In the genomic region with DNA sequence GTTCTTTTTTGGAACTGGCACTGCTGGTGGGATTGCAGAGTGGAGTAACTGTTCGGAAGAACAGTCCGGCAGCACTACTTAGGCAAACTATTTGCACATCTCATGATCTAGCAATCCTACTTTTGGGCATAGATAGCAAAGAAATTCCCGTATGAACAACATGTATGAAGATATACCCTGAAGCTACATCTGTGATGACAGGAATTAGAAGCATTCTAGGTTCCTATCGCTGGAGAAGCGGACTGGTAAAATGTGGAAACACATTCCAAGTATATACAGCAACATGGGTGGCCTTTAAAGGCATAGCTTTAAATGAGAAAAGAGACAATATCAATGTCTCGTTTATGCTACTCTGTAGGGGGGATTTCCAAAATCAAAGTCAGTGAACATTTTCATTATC, we compare ENCODE assay signal across 1 cellular context.
TF ChIP-seq lines count a peak whose summit lies in the region.

No MANE protein-coding gene starts in this region.

TF ChIP-seq in GM12878, 131 proteins besides CTCF, POLR2A, EP300 and RAD21:
- TF ChIP-seq, protein P1, sequence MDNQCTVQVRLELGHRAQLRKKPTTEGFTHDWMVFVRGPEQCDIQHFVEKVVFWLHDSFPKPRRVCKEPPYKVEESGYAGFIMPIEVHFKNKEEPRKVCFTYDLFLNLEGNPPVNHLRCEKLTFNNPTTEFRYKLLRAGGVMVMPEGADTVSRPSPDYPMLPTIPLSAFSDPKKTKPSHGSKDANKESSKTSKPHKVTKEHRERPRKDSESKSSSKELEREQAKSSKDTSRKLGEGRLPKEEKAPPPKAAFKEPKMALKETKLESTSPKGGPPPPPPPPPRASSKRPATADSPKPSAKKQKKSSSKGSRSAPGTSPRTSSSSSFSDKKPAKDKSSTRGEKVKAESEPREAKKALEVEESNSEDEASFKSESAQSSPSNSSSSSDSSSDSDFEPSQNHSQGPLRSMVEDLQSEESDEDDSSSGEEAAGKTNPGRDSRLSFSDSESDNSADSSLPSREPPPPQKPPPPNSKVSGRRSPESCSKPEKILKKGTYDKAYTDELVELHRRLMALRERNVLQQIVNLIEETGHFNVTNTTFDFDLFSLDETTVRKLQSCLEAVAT (IDR thresholded peaks at IDR 0.05) = 0 out of 2 replicates have a peak, but pooled peaks have one; percentile 26
- TF ChIP-seq, protein P2, sequence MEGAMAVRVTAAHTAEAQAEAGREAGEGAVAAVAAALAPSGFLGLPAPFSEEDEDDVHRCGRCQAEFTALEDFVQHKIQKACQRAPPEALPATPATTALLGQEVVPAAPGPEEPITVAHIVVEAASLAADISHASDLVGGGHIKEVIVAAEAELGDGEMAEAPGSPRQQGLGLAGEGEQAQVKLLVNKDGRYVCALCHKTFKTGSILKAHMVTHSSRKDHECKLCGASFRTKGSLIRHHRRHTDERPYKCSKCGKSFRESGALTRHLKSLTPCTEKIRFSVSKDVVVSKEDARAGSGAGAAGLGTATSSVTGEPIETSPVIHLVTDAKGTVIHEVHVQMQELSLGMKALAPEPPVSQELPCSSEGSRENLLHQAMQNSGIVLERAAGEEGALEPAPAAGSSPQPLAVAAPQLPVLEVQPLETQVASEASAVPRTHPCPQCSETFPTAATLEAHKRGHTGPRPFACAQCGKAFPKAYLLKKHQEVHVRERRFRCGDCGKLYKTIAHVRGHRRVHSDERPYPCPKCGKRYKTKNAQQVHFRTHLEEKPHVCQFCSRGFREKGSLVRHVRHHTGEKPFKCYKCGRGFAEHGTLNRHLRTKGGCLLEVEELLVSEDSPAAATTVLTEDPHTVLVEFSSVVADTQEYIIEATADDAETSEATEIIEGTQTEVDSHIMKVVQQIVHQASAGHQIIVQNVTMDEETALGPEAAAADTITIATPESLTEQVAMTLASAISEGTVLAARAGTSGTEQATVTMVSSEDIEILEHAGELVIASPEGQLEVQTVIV (IDR thresholded peaks at IDR 0.05; ENCODE audit: borderline replicate concordance, partially characterized antibody) = no peak
- TF ChIP-seq, protein P3, sequence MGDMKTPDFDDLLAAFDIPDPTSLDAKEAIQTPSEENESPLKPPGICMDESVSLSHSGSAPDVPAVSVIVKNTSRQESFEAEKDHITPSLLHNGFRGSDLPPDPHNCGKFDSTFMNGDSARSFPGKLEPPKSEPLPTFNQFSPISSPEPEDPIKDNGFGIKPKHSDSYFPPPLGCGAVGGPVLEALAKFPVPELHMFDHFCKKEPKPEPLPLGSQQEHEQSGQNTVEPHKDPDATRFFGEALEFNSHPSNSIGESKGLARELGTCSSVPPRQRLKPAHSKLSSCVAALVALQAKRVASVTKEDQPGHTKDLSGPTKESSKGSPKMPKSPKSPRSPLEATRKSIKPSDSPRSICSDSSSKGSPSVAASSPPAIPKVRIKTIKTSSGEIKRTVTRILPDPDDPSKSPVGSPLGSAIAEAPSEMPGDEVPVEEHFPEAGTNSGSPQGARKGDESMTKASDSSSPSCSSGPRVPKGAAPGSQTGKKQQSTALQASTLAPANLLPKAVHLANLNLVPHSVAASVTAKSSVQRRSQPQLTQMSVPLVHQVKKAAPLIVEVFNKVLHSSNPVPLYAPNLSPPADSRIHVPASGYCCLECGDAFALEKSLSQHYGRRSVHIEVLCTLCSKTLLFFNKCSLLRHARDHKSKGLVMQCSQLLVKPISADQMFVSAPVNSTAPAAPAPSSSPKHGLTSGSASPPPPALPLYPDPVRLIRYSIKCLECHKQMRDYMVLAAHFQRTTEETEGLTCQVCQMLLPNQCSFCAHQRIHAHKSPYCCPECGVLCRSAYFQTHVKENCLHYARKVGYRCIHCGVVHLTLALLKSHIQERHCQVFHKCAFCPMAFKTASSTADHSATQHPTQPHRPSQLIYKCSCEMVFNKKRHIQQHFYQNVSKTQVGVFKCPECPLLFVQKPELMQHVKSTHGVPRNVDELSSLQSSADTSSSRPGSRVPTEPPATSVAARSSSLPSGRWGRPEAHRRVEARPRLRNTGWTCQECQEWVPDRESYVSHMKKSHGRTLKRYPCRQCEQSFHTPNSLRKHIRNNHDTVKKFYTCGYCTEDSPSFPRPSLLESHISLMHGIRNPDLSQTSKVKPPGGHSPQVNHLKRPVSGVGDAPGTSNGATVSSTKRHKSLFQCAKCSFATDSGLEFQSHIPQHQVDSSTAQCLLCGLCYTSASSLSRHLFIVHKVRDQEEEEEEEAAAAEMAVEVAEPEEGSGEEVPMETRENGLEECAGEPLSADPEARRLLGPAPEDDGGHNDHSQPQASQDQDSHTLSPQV (IDR thresholded peaks at IDR 0.05) = 0 out of 2 replicates have a peak, but pooled peaks have one; percentile 0
- TF ChIP-seq, protein P4, sequence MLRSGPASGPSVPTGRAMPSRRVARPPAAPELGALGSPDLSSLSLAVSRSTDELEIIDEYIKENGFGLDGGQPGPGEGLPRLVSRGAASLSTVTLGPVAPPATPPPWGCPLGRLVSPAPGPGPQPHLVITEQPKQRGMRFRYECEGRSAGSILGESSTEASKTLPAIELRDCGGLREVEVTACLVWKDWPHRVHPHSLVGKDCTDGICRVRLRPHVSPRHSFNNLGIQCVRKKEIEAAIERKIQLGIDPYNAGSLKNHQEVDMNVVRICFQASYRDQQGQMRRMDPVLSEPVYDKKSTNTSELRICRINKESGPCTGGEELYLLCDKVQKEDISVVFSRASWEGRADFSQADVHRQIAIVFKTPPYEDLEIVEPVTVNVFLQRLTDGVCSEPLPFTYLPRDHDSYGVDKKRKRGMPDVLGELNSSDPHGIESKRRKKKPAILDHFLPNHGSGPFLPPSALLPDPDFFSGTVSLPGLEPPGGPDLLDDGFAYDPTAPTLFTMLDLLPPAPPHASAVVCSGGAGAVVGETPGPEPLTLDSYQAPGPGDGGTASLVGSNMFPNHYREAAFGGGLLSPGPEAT (IDR thresholded peaks at IDR 0.05; ENCODE audit: low read depth) = 0 out of 2 replicates have a peak, but pooled peaks have one; percentile 42
